In the genomic region with DNA sequence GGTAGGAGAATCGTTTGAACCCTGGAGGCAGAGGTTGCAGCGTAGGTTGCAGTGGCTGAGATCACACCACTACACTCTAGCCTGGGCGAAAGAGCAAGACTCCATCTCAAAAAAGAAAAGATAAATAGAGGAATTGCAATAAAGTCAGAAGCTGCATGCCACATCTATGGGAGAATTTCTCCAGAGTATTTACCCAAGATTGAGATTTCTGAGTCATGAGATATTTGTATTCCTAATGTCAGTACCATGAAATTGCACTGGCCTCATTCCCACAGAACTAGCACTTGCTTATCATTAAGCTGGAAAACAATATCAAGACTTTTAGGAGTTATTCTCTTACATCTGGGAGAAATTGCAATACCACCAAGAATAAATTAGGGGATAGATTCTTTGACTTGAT, we compare ENCODE assay signal across 19 cellular contexts. TPM values are rescaled to one million over a fixed set of nuclear protein-coding genes. Genes with fewer than 3 reads are reported as not detected.
"Had no signal": no experiment of that assay in that cellular context is flagged by ENCODE, and none has a peak within 500 bp of the region (broad histone marks: within the 10 kb centered on the region; RNA-seq: fewer than 3 reads in every experiment).

No MANE protein-coding gene starts in this region.

- DNase-seq: activated CD4-positive, alpha-beta T cell treated with anti-CD3 and anti-CD28 coated beads, Interleukin-2, amount 10 ng/mL, durations not matched to agents 24 days and 14 days; activated CD4-positive, CD25-positive, alpha-beta regulatory T cell; activated CD8-positive, alpha-beta memory T cell treated with anti-CD3 and anti-CD28 coated beads, Interleukin-2, amount 50 U/mL, for 48 hours; activated naive CD8-positive, alpha-beta T cell treated with anti-CD3 and anti-CD28 coated beads for 36 hours; aorta; caudate nucleus; effector CD4-positive, alpha-beta T cell; esophagus squamous epithelium; hypothalamus; mesenchymal stem cell; natural killer cell; stimulated activated CD4-positive, alpha-beta T cell treated with anti-CD3 and anti-CD28 coated beads, Interleukin-2, amount 100 ng/mL, for 48 hours; thyroid gland had no signal

- H3K4me3 ChIP-seq: coronary artery, esophagus squamous epithelium, thyroid gland had no signal

- H3K9me3 ChIP-seq: esophagus squamous epithelium, thyroid gland had no signal

- ATAC-seq: natural killer cell; stimulated activated memory B cell treated with anti-CD40 and anti-IgM and Interleukin-4, amounts not matched to agents 10 μg/mL and 1 μg/mL and 100 μg/mL, for 72 hours had no signal

- H3K27me3 ChIP-seq: esophagus squamous epithelium, thyroid gland had no signal

- H3K27ac ChIP-seq: coronary artery, esophagus squamous epithelium, thyroid gland had no signal

- H3K36me3 ChIP-seq: esophagus squamous epithelium, thyroid gland had no signal

- H3K4me1 ChIP-seq: esophagus squamous epithelium, thyroid gland had no signal

RNA-seq across cellular contexts. Expression of a gene that starts 37.4 kb away (rescaled TPM):
- total RNA-seq: activated CD4-positive, alpha-beta T cell treated with anti-CD3 and anti-CD28 coated beads, Interleukin-2, amount 10 ng/mL, durations not matched to agents 24 days and 14 days; activated naive CD8-positive, alpha-beta T cell treated with anti-CD3 and anti-CD28 coated beads for 36 hours; aorta; esophagus squamous epithelium; glomerular endothelial cell; liver; natural killer cell; posterior vena cava; skeletal muscle tissue; thyroid gland had no signal
- polyA plus RNA-seq: aorta, liver had no signal
